In the genomic region with DNA sequence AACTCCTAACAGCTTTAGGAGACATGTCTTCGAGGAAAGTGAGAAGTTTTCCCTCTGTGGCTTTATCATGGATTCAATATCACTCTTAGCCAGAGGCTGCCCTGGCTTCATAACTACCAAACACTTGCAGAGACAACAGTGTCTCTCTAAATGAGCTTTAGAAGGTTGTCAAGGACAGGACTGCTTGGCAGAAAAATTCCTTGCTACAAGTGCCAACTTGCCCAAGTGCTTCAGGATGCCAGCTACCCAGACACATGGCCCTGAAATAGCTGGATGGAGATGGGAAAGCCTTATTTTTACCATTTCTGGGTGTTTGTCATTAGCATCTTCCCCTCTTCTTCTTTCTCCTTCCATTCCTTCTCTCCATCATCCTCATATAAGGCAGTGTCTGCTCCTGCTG, we compare ENCODE assay signal across 21 cellular contexts.
DNase-seq lines count a peak whose midpoint lies in the region; ATAC-seq, FAIRE-seq and TF ChIP-seq lines count a peak whose summit lies in the region.
"Had no signal": no experiment of that assay in that cellular context is flagged by ENCODE, and none has a peak within 500 bp of the region (broad histone marks: within the 10 kb centered on the region; RNA-seq: fewer than 3 reads in every experiment).

No MANE protein-coding gene starts in this region.

- no peak overlapping the region for H3K4me3 ChIP-seq in bronchial epithelial cell (ENCODE audit: low read depth, low read length)
- H3K4me3 ChIP-seq: GM12878, PC-9 had no signal

- H3K4me3 Mint-ChIP-seq in T-helper 2 cell treated with Interferon-gamma antibody and Interleukin-4, amounts not matched to agents 5 μg/mL and 100 μg/mL, for 36 hours = no peak overlapping the region
- H3K4me3 Mint-ChIP-seq: CD14-positive monocyte had no signal

- peak overlapping the region; percentile 60 for H3K27ac Mint-ChIP-seq in T-helper 2 cell treated with Interferon-gamma antibody and Interleukin-4, amounts not matched to agents 5 μg/mL and 100 μg/mL, for 36 hours
- H3K27ac Mint-ChIP-seq: CD14-positive monocyte had no signal

- TF ChIP-seq POLR2A in GM12892 (IDR thresholded peaks at IDR 0.05; ENCODE audit: low read depth, low read length) = no peak

- ATAC-seq in HG02588 (IDR thresholded peaks at IDR 0.05; ENCODE audit: unreplicated experiment) = no peak
- ATAC-seq: GM12878, Right ventricle myocardium inferior, SK-N-SH treated with all-trans-retinoic acid at 6 μM for 48 hours had no signal

- H3K36me3 Mint-ChIP-seq in T-helper 2 cell treated with Interferon-gamma antibody and Interleukin-4, amounts not matched to agents 5 μg/mL and 100 μg/mL, for 36 hours (ENCODE audit: low read depth) = no peaks in the 10 kb centered on the region
- H3K36me3 Mint-ChIP-seq: CD14-positive monocyte had no signal

- peaks cover 13% of the 10 kb centered on the region for H3K9me3 Mint-ChIP-seq in T-helper 2 cell treated with Interferon-gamma antibody and Interleukin-4, amounts not matched to agents 5 μg/mL and 100 μg/mL, for 36 hours

- FAIRE-seq in bronchial epithelial cell (lab: Jason Lieb, UNC) (no peak), GM12892 (lab: Jason Lieb, UNC) (no peak)
- FAIRE-seq: A204.1, GM12878 had no signal

- no peak for TF ChIP-seq CTCF in bronchial epithelial cell (IDR thresholded peaks at IDR 0.05; ENCODE audit: insufficient read depth, low read length, severe bottlenecking)

- H3K36me3 ChIP-seq in bronchial epithelial cell (ENCODE audit: control insufficient read depth, insufficient read depth, low read length) = no peaks in the 10 kb centered on the region

- no peaks in the 10 kb centered on the region for H3K27me3 Mint-ChIP-seq in T-helper 2 cell treated with Interferon-gamma antibody and Interleukin-4, amounts not matched to agents 5 μg/mL and 100 μg/mL, for 36 hours (ENCODE audit: low read depth)

- DNase-seq in T-helper 2 cell treated with Interferon-gamma antibody and Interleukin-4, amounts not matched to agents 5 μg/mL and 100 μg/mL, for 36 hours (ENCODE audit: low spot score) = no peak
- no peak for DNase-seq in T-helper 2 cell
- peak; percentile 5 for DNase-seq in HPDE6-E6E7 (ENCODE audit: extremely low spot score)
- peak; percentile 38 to 72 for DNase-seq in NCI-H446 (lab: John Stamatoyannopoulos, UW)
- peak; percentile 74 for DNase-seq in bronchial epithelial cell (ENCODE audit: low read depth)
- DNase-seq in GM12892 (ENCODE audit: insufficient read length) = no peak
- DNase-seq in NCI-H2029 (lab: John Stamatoyannopoulos, UW) = no peak
- DNase-seq: COR-L47, DMS53, HCEC 1CT, KBM-7, NCI-H1092, NCI-H1694 treated with DMSO at 0.1 percent for 48 hours, NCI-H524, PC-9 had no signal

- H3K4me1 Mint-ChIP-seq in T-helper 2 cell treated with Interferon-gamma antibody and Interleukin-4, amounts not matched to agents 5 μg/mL and 100 μg/mL, for 36 hours (ENCODE audit: low read depth) = peaks cover 14% of the 10 kb centered on the region
- H3K4me1 Mint-ChIP-seq: CD14-positive monocyte had no signal

- H3K27me3 ChIP-seq in bronchial epithelial cell (ENCODE audit: control insufficient read depth, insufficient read depth, low read length) = no peaks in the 10 kb centered on the region

Comparison
In these comparisons a context has a peak if more than half of its experiments do, and no peak if none do; other contexts are left out.
1. DNase-seq: peak in HPDE6-E6E7 (single experiment), NCI-H446 (2 of 2) and bronchial epithelial cell (single experiment); none in T-helper 2 cell treated with Interferon-gamma antibody and Interleukin-4, amounts not matched to agents 5 μg/mL and 100 μg/mL, for 36 hours (single experiment), T-helper 2 cell (0 of 5), GM12892 (single experiment) and NCI-H2029 (single experiment).